Comparison of ENCODE assay signal across 19 cellular contexts in the genomic region with DNA sequence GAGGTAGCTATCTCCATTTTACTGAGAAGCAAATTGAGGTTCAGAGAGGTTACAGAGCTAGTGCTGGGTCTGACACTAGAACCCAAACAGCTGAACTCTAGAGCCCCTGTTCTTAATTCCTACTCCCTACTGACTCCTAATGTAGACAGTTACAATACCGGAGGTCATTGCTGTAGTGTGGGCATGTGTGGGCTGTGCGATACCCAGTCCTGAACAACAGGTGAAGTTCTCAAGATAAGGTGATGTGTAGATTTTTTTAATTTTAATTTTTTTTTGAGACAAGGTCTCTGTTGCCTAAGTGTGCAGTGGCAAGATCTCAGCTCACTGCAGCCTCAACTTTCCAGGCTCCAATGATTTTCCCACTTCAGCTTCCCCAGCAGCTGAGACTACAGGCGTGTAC. TPM values are rescaled to one million over a fixed set of nuclear protein-coding genes. Genes with fewer than 3 reads are reported as not detected.
DNase-seq lines count a peak whose midpoint lies in the region; ATAC-seq and TF ChIP-seq lines count a peak whose summit lies in the region.
"Had no signal": no experiment of that assay in that cellular context is flagged by ENCODE, and none has a peak within 500 bp of the region (broad histone marks: within the 10 kb centered on the region; RNA-seq: fewer than 3 reads in every experiment).

No MANE protein-coding gene starts in this region.

- WGBS in smooth muscle cell (ENCODE audit: low lambda C conversion rate) = 96% methylated on average over 3 of the region's 3 CpGs

- no peaks in the 10 kb centered on the region for H3K27me3 ChIP-seq in naive thymus-derived CD4-positive, alpha-beta T cell (ENCODE audit: control insufficient read depth in 2 of 2, insufficient read depth in 2 of 2, low read length in 2 of 2)
- H3K27me3 ChIP-seq in subcutaneous abdominal adipose tissue (ENCODE audit: control insufficient read depth in 5 of 5, insufficient read depth in 4 of 5, low read length in 5 of 5) (peaks cover 0 to 3% (median 0%) of the 10 kb centered on the region in 5 donors), smooth muscle cell (ENCODE audit: low read depth) (no peaks in the 10 kb centered on the region)

- H3K9ac ChIP-seq in subcutaneous abdominal adipose tissue (ENCODE audit: low read length in 5 of 5) (no peak overlapping the region), smooth muscle cell (ENCODE audit: low read depth) (no peak overlapping the region)

- TF ChIP-seq CTCF in smooth muscle cell (IDR thresholded peaks at IDR 0.05; ENCODE audit: borderline replicate concordance, insufficient read depth, poor library complexity, severe bottlenecking) = no peak

- no peak overlapping the region for H3K27ac ChIP-seq in naive thymus-derived CD4-positive, alpha-beta T cell (ENCODE audit: low read depth, low read length)
- H3K27ac ChIP-seq in subcutaneous abdominal adipose tissue (ENCODE audit: low read depth, low read length) = peak overlapping the region; percentile 21
- no peak overlapping the region for H3K27ac ChIP-seq in smooth muscle cell (ENCODE audit: low read depth)

- no peak overlapping the region for H3K4me2 ChIP-seq in smooth muscle cell

- ATAC-seq in activated naive CD4-positive, alpha-beta T cell treated with anti-CD3 and anti-CD28 coated beads, Interleukin-2, amount 50 U/mL, for 72 hours = no peak
- ATAC-seq in T-cell (replicated peaks in 1 of 4) = no peak
- ATAC-seq in naive thymus-derived CD4-positive, alpha-beta T cell = no peak

- peaks cover 35% of the 10 kb centered on the region for H3K4me1 Mint-ChIP-seq in activated naive CD4-positive, alpha-beta T cell treated with anti-CD3 and anti-CD28 coated beads, Interleukin-2, amount 50 U/mL, for 24 hours
- peaks cover 27 to 36% (median 28%) of the 10 kb centered on the region in 3 donors for H3K4me1 Mint-ChIP-seq in T-cell
- peaks cover 14 to 39% (median 32%) of the 10 kb centered on the region in 7 donors for H3K4me1 Mint-ChIP-seq in naive thymus-derived CD4-positive, alpha-beta T cell

- peaks cover 17% of the 10 kb centered on the region for H3F3A ChIP-seq in smooth muscle cell (ENCODE audit: low read depth)

- no peaks in the 10 kb centered on the region for H3K36me3 ChIP-seq in naive thymus-derived CD4-positive, alpha-beta T cell (ENCODE audit: control insufficient read depth in 2 of 3, insufficient read depth in 3 of 3, low read length in 3 of 3)
- peaks cover 0 to 8% (median 2%) of the 10 kb centered on the region in 5 donors for H3K36me3 ChIP-seq in subcutaneous abdominal adipose tissue (ENCODE audit: control insufficient read depth in 5 of 5, insufficient read depth in 5 of 5, low read length in 5 of 5)
- H3K36me3 ChIP-seq in smooth muscle cell (ENCODE audit: low read depth) = no peaks in the 10 kb centered on the region
- H3K36me3 ChIP-seq: HAP-1 had no signal

- no peak overlapping the region for H2AFZ ChIP-seq in smooth muscle cell (ENCODE audit: low read depth)

- no peak overlapping the region for H3K4me3 ChIP-seq in naive thymus-derived CD4-positive, alpha-beta T cell (ENCODE audit: low read length)
- no peak overlapping the region for H3K4me3 ChIP-seq in subcutaneous abdominal adipose tissue (ENCODE audit: low read depth in 1 of 5, low read length in 5 of 5)
- H3K4me3 ChIP-seq in smooth muscle cell = no peak overlapping the region
- H3K4me3 ChIP-seq: HAP-1 had no signal

- H3K27me3 Mint-ChIP-seq in activated naive CD4-positive, alpha-beta T cell treated with anti-CD3 and anti-CD28 coated beads, Interleukin-2, amount 50 U/mL, for 24 hours = no peaks in the 10 kb centered on the region
- H3K27me3 Mint-ChIP-seq in T-cell = no peaks in the 10 kb centered on the region
- peaks cover 0 to 40% (median 1%) of the 10 kb centered on the region in 5 donors for H3K27me3 Mint-ChIP-seq in naive thymus-derived CD4-positive, alpha-beta T cell

- no peaks in the 10 kb centered on the region for H3K36me3 Mint-ChIP-seq in activated naive CD4-positive, alpha-beta T cell treated with anti-CD3 and anti-CD28 coated beads, Interleukin-2, amount 50 U/mL, for 24 hours
- H3K36me3 Mint-ChIP-seq in activated naive CD4-positive, alpha-beta T cell treated with anti-CD3 and anti-CD28 coated beads, Interleukin-2, amount 50 U/mL, for 72 hours = no peaks in the 10 kb centered on the region
- H3K36me3 Mint-ChIP-seq in T-cell = no peaks in the 10 kb centered on the region
- peaks cover 0 to 4% (median 0%) of the 10 kb centered on the region in 5 donors for H3K36me3 Mint-ChIP-seq in naive thymus-derived CD4-positive, alpha-beta T cell

- peaks cover 21% of the 10 kb centered on the region for H3K79me2 ChIP-seq in smooth muscle cell (ENCODE audit: low read depth)

- peak overlapping the region; percentile 69 for H3K4me3 Mint-ChIP-seq in activated naive CD4-positive, alpha-beta T cell treated with anti-CD3 and anti-CD28 coated beads, Interleukin-2, amount 50 U/mL, for 24 hours
- peak overlapping the region; percentile 70 to 87 (median 84) for H3K4me3 Mint-ChIP-seq in T-cell
- peak overlapping the region in 6 of 10 donors; percentile 21 to 90 (median 81) for H3K4me3 Mint-ChIP-seq in naive thymus-derived CD4-positive, alpha-beta T cell

- no peaks in the 10 kb centered on the region for H3K9me3 Mint-ChIP-seq in activated naive CD4-positive, alpha-beta T cell treated with anti-CD3 and anti-CD28 coated beads, Interleukin-2, amount 50 U/mL, for 24 hours
- no peaks in the 10 kb centered on the region for H3K9me3 Mint-ChIP-seq in activated naive CD4-positive, alpha-beta T cell treated with anti-CD3 and anti-CD28 coated beads, Interleukin-2, amount 50 U/mL, for 72 hours
- no peaks in the 10 kb centered on the region for H3K9me3 Mint-ChIP-seq in T-cell
- H3K9me3 Mint-ChIP-seq in naive thymus-derived CD4-positive, alpha-beta T cell = peaks cover 0 to 3% (median 0%) of the 10 kb centered on the region in 11 donors

- intact Hi-C loops in naive thymus-derived CD4-positive, alpha-beta T cell (cut with micrococcal nuclease) = no loop called here

- H3K4me1 ChIP-seq in naive thymus-derived CD4-positive, alpha-beta T cell (ENCODE audit: control insufficient read depth in 2 of 2, insufficient read depth in 2 of 2, low read length in 2 of 2) = peaks cover 22% of the 10 kb centered on the region in 2 donors
- H3K4me1 ChIP-seq in subcutaneous abdominal adipose tissue (ENCODE audit: control insufficient read depth in 5 of 5, insufficient read depth in 5 of 5, low read length in 5 of 5) (peaks cover 12 to 43% (median 35%) of the 10 kb centered on the region in 5 donors), smooth muscle cell (ENCODE audit: low read depth) (peaks cover 25% of the 10 kb centered on the region)

- H4K20me1 ChIP-seq in smooth muscle cell (ENCODE audit: low read depth) = peaks cover 21% of the 10 kb centered on the region

- no peak overlapping the region for H3K27ac Mint-ChIP-seq in activated naive CD4-positive, alpha-beta T cell treated with anti-CD3 and anti-CD28 coated beads, Interleukin-2, amount 50 U/mL, for 24 hours
- H3K27ac Mint-ChIP-seq in activated naive CD4-positive, alpha-beta T cell treated with anti-CD3 and anti-CD28 coated beads, Interleukin-2, amount 50 U/mL, for 72 hours = no peak overlapping the region
- H3K27ac Mint-ChIP-seq in T-cell = no peak overlapping the region
- H3K27ac Mint-ChIP-seq in naive thymus-derived CD4-positive, alpha-beta T cell = no peak overlapping the region

- POLR2A ChIA-PET in T-cell (lab: Charles Lee) = no interaction called here
- POLR2A ChIA-PET in naive thymus-derived CD4-positive, alpha-beta T cell (lab: Charles Lee) = interaction anchor here (1.5 kb wide), 1 partner anchor 207 kb away, joined by 5 read pairs; no protein-coding TSS in a partner anchor

- DNase-seq in activated naive CD4-positive, alpha-beta T cell treated with anti-CD3 and anti-CD28 coated beads, Interleukin-2, amount 50 U/mL, for 72 hours (ENCODE audit: low spot score in 2 of 2) = no peak
- DNase-seq in T-cell (no peak), 8988T (no peak), NCI-H1048 (lab: John Stamatoyannopoulos, UW) (no peak), smooth muscle cell (lab: John Stamatoyannopoulos, UW; ENCODE audit: unreplicated experiment) (no peak)
- DNase-seq in naive thymus-derived CD4-positive, alpha-beta T cell = no peak
- DNase-seq: ACHN; AML-193; Calu3; DMS53; NCI-H1417; NCI-H1930; NCI-H446; NCI-H69; NK-92 treated with Interleukin-12 subunit alpha and Interleukin-12 subunit beta, amount 100 ng/mL, for 24 hours; SIG-M5 had no signal

- CTCF ChIA-PET in T-cell (lab: Charles Lee) = interaction anchor here (0.6 to 1.9 kb wide), 10 partner anchors 8 to 1226 kb away, joined by 3 to 7 read pairs (median 3); partner anchors contain the start of genes LRIG2 (in 1 of the 2) and MOV10 (in 1 of the 2)
- CTCF ChIA-PET in naive thymus-derived CD4-positive, alpha-beta T cell (lab: Charles Lee) = interaction anchor here (0.6 to 4.0 kb wide), 9 partner anchors 8 to 342 kb away, joined by 3 to 15 read pairs (median 3); a partner anchor contains a TSS

- no peaks in the 10 kb centered on the region for H3K9me3 ChIP-seq in naive thymus-derived CD4-positive, alpha-beta T cell (ENCODE audit: control insufficient read depth in 2 of 3, low read length in 3 of 3)
- H3K9me3 ChIP-seq in subcutaneous abdominal adipose tissue (ENCODE audit: control insufficient read depth in 5 of 5, low read length in 5 of 5) = no peaks in the 10 kb centered on the region
- H3K9me3 ChIP-seq in smooth muscle cell (replicated peaks; ENCODE audit: low read depth) = no peaks in the 10 kb centered on the region
- H3K9me3 ChIP-seq: HAP-1 had no signal

RNA-seq across cellular contexts. Expression of gene RHOC, which starts 1.6 kb away (rescaled TPM):
- total RNA-seq in activated naive CD4-positive, alpha-beta T cell treated with anti-CD3 and anti-CD28 coated beads, Interleukin-2, amount 50 U/mL, for 72 hours = 10 to 100 TPM; 62.4 to 81.8 TPM
- total RNA-seq in T-cell (10 to 100 TPM in 3 of 5 donors, 1 to 10 TPM in 2; 6.0 to 33.2 (median 12.1) TPM), smooth muscle cell (270 and 303 TPM in 2 replicates)
- total RNA-seq in naive thymus-derived CD4-positive, alpha-beta T cell = 10 to 100 TPM in 3 of 5 experiments, under 1 TPM in 2; 0.57 to 89.1 (median 18.7) TPM
- polyA plus RNA-seq in naive thymus-derived CD4-positive, alpha-beta T cell = 1 to 10 TPM; 2.6 to 4.2 TPM
- polyA plus RNA-seq in smooth muscle cell = 518 and 596 TPM in 2 replicates

RNA-seq across cellular contexts. Expression of gene PPM1J, which starts 6.6 kb away (rescaled TPM):
- 1 to 10 TPM in 1 of 2 donors, under 1 TPM in 1; 0.46 to 1.8 TPM for total RNA-seq in activated naive CD4-positive, alpha-beta T cell treated with anti-CD3 and anti-CD28 coated beads, Interleukin-2, amount 50 U/mL, for 72 hours
- total RNA-seq in T-cell (under 1 TPM; 0.15 to 0.77 (median 0.38) TPM), smooth muscle cell (0.40 and 1.2 TPM in 2 replicates)
- total RNA-seq in naive thymus-derived CD4-positive, alpha-beta T cell = 1 to 10 TPM in 1 of 5 experiments, under 1 TPM in 2, not detected in 2; 0.46 to 1.6 (median 0.50) TPM
- polyA plus RNA-seq in naive thymus-derived CD4-positive, alpha-beta T cell = not detected
- polyA plus RNA-seq in smooth muscle cell = 4.7 and 5.2 TPM in 2 replicates

RNA-seq across cellular contexts. Expression of gene MOV10, which starts 34.0 kb away (rescaled TPM):
- total RNA-seq in activated naive CD4-positive, alpha-beta T cell treated with anti-CD3 and anti-CD28 coated beads, Interleukin-2, amount 50 U/mL, for 72 hours = 100 to 1,000 TPM in 1 of 2 donors, 10 to 100 TPM in 1; 81.5 to 122 TPM
- total RNA-seq in T-cell (100 to 1,000 TPM in 1 of 5 donors, 10 to 100 TPM in 4; 71.0 to 103 (median 86.1) TPM), smooth muscle cell (36.9 and 40.4 TPM in 2 replicates)
- 100 to 1,000 TPM in 1 of 5 experiments, 10 to 100 TPM in 4; 85.5 to 126 (median 90.1) TPM for total RNA-seq in naive thymus-derived CD4-positive, alpha-beta T cell
- 10 to 100 TPM; 26.1 to 55.9 TPM for polyA plus RNA-seq in naive thymus-derived CD4-positive, alpha-beta T cell
- 56.8 and 60.6 TPM in 2 replicates for polyA plus RNA-seq in smooth muscle cell
